1 cellular context compared by ENCODE assay signal in the genomic region with DNA sequence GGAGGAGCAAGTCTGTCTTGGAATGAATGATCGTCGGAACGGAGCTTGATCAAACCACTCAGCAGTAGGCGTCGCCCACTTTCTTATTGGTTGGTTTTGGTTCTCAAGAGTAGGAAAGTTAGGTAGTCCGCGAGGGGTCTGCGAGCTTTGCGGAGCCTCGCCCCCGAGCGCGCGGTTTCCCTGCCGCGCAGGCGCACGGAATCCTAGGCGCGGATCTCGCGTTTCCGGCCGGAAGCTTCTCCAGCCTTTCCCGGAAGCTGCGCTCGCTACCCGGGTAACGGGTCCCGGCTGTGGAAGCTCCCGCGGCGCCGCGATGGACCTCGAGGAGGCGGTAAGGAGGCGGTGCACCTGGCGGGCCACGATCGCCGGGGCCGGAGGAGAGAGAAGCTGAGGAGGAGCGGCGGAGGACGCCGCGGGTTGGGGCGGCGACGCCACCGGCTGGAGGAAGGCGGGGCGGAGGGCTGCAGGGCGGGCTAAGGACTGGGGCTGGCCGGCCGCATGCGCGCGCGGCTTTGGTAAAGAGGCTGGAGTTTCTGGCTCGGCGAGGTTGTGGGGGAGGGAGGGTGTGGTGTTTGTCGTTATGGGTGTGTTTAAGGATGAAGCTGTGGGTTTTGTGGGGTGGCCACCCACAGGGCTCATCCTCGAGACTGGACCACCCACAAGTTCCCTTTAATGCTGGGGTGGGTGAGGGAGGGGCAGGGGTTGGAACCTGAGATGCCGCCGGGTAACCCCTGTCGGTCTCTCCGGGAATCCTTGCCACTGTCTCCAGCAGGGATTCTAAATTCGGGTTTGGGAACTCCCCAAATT.
TF ChIP-seq lines count a peak whose summit lies in the region.

Gene TAF1B (plus strand): TSS at position 246 of the 807 bp plus-strand sequence. CDS start 68 bp downstream, at position 314.

TF ChIP-seq in HepG2, 621 proteins besides CTCF, POLR2A, EP300 and RAD21 (continued from another document and continues in another):
- TF ChIP-seq NR3C1 (CRISPR knock-in tag; IDR thresholded peaks at IDR 0.05) = no peak
- peak; percentile 90 for TF ChIP-seq RBM39 (IDR thresholded peaks at IDR 0.05; ENCODE audit: low read depth, low read length, poor library complexity, severe bottlenecking)
- 0 out of 2 replicates have a peak, but pooled peaks have one; percentile 53 for TF ChIP-seq PPARG (CRISPR knock-in tag; conservative IDR thresholded peaks at IDR 0.05)
- TF ChIP-seq DR1 (CRISPR knock-in tag; IDR thresholded peaks at IDR 0.05) = peak; percentile 84; the same call in 1 of the 2 replicates
- TF ChIP-seq MTF2 (CRISPR knock-in tag; IDR thresholded peaks at IDR 0.05; ENCODE audit: borderline replicate concordance) = no peak; the same call in 1 of the 2 replicates
- TF ChIP-seq ZBTB7B (CRISPR knock-in tag; IDR thresholded peaks at IDR 0.05) = peak; percentile 96
- TF ChIP-seq ZFY (CRISPR knock-in tag; IDR thresholded peaks at IDR 0.05) = peak; percentile 82
- peak; percentile 77 for TF ChIP-seq ZBTB14 (CRISPR knock-in tag; IDR thresholded peaks at IDR 0.05)
- TF ChIP-seq SOX6 (IDR thresholded peaks at IDR 0.05) = no peak
- peak; percentile 77 for TF ChIP-seq SOX6 (CRISPR knock-in tag; IDR thresholded peaks at IDR 0.05)
- TF ChIP-seq PHF8 (CRISPR knock-in tag; IDR thresholded peaks at IDR 0.05) = peak; percentile 93
- TF ChIP-seq TMF1 (CRISPR knock-in tag; IDR thresholded peaks at IDR 0.05; ENCODE audit: low read depth) = peak; percentile 80
- TF ChIP-seq AGO1 (IDR thresholded peaks at IDR 0.05; ENCODE audit: low read depth, low read length, poor library complexity, severe bottlenecking) = peak; percentile 64
- TF ChIP-seq, protein P1, sequence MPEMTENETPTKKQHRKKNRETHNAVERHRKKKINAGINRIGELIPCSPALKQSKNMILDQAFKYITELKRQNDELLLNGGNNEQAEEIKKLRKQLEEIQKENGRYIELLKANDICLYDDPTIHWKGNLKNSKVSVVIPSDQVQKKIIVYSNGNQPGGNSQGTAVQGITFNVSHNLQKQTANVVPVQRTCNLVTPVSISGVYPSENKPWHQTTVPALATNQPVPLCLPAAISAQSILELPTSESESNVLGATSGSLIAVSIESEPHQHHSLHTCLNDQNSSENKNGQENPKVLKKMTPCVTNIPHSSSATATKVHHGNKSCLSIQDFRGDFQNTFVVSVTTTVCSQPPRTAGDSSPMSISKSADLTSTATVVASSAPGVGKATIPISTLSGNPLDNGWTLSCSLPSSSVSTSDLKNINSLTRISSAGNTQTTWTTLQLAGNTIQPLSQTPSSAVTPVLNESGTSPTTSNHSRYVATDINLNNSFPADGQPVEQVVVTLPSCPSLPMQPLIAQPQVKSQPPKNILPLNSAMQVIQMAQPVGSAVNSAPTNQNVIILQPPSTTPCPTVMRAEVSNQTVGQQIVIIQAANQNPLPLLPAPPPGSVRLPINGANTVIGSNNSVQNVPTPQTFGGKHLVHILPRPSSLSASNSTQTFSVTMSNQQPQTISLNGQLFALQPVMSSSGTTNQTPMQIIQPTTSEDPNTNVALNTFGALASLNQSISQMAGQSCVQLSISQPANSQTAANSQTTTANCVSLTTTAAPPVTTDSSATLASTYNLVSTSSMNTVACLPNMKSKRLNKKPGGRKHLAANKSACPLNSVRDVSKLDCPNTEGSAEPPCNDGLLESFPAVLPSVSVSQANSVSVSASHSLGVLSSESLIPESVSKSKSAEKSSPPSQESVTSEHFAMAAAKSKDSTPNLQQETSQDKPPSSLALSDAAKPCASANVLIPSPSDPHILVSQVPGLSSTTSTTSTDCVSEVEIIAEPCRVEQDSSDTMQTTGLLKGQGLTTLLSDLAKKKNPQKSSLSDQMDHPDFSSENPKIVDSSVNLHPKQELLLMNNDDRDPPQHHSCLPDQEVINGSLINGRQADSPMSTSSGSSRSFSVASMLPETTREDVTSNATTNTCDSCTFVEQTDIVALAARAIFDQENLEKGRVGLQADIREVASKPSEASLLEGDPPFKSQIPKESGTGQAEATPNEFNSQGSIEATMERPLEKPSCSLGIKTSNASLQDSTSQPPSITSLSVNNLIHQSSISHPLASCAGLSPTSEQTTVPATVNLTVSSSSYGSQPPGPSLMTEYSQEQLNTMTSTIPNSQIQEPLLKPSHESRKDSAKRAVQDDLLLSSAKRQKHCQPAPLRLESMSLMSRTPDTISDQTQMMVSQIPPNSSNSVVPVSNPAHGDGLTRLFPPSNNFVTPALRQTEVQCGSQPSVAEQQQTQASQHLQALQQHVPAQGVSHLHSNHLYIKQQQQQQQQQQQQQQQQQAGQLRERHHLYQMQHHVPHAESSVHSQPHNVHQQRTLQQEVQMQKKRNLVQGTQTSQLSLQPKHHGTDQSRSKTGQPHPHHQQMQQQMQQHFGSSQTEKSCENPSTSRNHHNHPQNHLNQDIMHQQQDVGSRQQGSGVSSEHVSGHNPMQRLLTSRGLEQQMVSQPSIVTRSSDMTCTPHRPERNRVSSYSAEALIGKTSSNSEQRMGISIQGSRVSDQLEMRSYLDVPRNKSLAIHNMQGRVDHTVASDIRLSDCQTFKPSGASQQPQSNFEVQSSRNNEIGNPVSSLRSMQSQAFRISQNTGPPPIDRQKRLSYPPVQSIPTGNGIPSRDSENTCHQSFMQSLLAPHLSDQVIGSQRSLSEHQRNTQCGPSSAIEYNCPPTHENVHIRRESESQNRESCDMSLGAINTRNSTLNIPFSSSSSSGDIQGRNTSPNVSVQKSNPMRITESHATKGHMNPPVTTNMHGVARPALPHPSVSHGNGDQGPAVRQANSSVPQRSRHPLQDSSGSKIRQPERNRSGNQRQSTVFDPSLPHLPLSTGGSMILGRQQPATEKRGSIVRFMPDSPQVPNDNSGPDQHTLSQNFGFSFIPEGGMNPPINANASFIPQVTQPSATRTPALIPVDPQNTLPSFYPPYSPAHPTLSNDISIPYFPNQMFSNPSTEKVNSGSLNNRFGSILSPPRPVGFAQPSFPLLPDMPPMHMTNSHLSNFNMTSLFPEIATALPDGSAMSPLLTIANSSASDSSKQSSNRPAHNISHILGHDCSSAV (CRISPR knock-in tag; IDR thresholded peaks at IDR 0.05; ENCODE audit: borderline replicate concordance) = 0 out of 2 replicates have a peak, but pooled peaks have one; percentile 82
- TF ChIP-seq ZNF746 (CRISPR knock-in tag; IDR thresholded peaks at IDR 0.05) = peak; percentile 87
- peak; percentile 86; the same call in 1 of the 2 replicates for TF ChIP-seq ZNF678 (CRISPR knock-in tag; IDR thresholded peaks at IDR 0.05)
- peak; percentile 79; the same call in 1 of the 2 replicates for TF ChIP-seq ZNF619 (CRISPR knock-in tag; IDR thresholded peaks at IDR 0.05)
- no peak for TF ChIP-seq ATF5 (CRISPR knock-in tag; IDR thresholded peaks at IDR 0.05; ENCODE audit: low read depth)
- TF ChIP-seq ZNF605 (CRISPR knock-in tag; IDR thresholded peaks at IDR 0.05) = peak; percentile 88; the same call in 1 of the 2 replicates
- peak; percentile 85 for TF ChIP-seq PITX1 (CRISPR knock-in tag; IDR thresholded peaks at IDR 0.05)
- TF ChIP-seq ZNF556 (CRISPR knock-in tag; IDR thresholded peaks at IDR 0.05; ENCODE audit: borderline replicate concordance) = peak; percentile 61; the same call in 1 of the 2 replicates
- TF ChIP-seq, protein P2, sequence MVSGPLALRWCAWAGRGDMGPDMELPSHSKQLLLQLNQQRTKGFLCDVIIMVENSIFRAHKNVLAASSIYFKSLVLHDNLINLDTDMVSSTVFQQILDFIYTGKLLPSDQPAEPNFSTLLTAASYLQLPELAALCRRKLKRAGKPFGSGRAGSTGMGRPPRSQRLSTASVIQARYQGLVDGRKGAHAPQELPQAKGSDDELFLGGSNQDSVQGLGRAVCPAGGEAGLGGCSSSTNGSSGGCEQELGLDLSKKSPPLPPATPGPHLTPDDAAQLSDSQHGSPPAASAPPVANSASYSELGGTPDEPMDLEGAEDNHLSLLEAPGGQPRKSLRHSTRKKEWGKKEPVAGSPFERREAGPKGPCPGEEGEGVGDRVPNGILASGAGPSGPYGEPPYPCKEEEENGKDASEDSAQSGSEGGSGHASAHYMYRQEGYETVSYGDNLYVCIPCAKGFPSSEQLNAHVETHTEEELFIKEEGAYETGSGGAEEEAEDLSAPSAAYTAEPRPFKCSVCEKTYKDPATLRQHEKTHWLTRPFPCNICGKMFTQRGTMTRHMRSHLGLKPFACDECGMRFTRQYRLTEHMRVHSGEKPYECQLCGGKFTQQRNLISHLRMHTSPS (CRISPR knock-in tag; IDR thresholded peaks at IDR 0.05; ENCODE audit: low read depth) = no peak
- peak; percentile 16; the same call in 1 of the 2 replicates for TF ChIP-seq RERE (CRISPR knock-in tag; IDR thresholded peaks at IDR 0.05; ENCODE audit: low read depth)
- peak; percentile 85; the same call in 1 of the 2 replicates for TF ChIP-seq ZBTB4 (CRISPR knock-in tag; IDR thresholded peaks at IDR 0.05; ENCODE audit: borderline replicate concordance)
- TF ChIP-seq SMAD9 (CRISPR knock-in tag; IDR thresholded peaks at IDR 0.05) = peak; percentile 81
- peak; percentile 85 for TF ChIP-seq TSC22D2 (CRISPR knock-in tag; IDR thresholded peaks at IDR 0.05; ENCODE audit: borderline replicate concordance)
- no peak for TF ChIP-seq SP1 (IDR thresholded peaks at IDR 0.05)
- peak; percentile 31; the same call in 1 of the 2 replicates for TF ChIP-seq SP1 (CRISPR knock-in tag; IDR thresholded peaks at IDR 0.05)
- peak; percentile 81; the same call in 1 of the 2 replicates for TF ChIP-seq ZNF292 (CRISPR knock-in tag; IDR thresholded peaks at IDR 0.05; ENCODE audit: borderline replicate concordance, low read depth)
- peak; percentile 93 for TF ChIP-seq ZNF33B (CRISPR knock-in tag; IDR thresholded peaks at IDR 0.05)
- TF ChIP-seq RBM22 (optimal IDR thresholded peaks at IDR 0.05; ENCODE audit: low read length) = no peak
- TF ChIP-seq AGO2 (optimal IDR thresholded peaks at IDR 0.05; ENCODE audit: low read depth, low read length) = peak; percentile 89
- peak; percentile 91; the same call in 1 of the 2 replicates for TF ChIP-seq MXD4 (CRISPR knock-in tag; IDR thresholded peaks at IDR 0.05)
- TF ChIP-seq THAP11 (CRISPR knock-in tag; IDR thresholded peaks at IDR 0.05) = peak; percentile 88
- peak; percentile 37 for TF ChIP-seq SOX5 (CRISPR knock-in tag; IDR thresholded peaks at IDR 0.05; ENCODE audit: borderline replicate concordance)
